In genomic region chr19:48493718-48494515, GRCh38 we compare ENCODE assay signal across 8 cellular contexts. TPM values are rescaled to one million over a fixed set of nuclear protein-coding genes. Genes with fewer than 3 reads are reported as not detected.
A peak's percentile ranks its signal among the peaks of the same experiment; 100 is the strongest.
DNase-seq lines count a peak whose midpoint lies in the region; ATAC-seq, FAIRE-seq and TF ChIP-seq lines count a peak whose summit lies in the region.

No MANE protein-coding gene starts in this region.

- H3K36me3 Mint-ChIP-seq in activated CD4-positive, alpha-beta T cell treated with anti-CD3 and anti-CD28 coated beads, Interleukin-2, amount 10 ng/mL, durations not matched to agents 7 days and 5 days (ENCODE audit: low read depth), result peaks cover 4% of the 10 kb centered on the region
- no peaks in the 10 kb centered on the region for H3K36me3 Mint-ChIP-seq in activated naive CD8-positive, alpha-beta T cell treated with anti-CD3 and anti-CD28 coated beads, Interleukin-2, amount 50 U/mL, for 24 hours (ENCODE audit: low read depth)

- H3K4me3 Mint-ChIP-seq in activated CD4-positive, alpha-beta T cell treated with anti-CD3 and anti-CD28 coated beads, Interleukin-2, amount 10 ng/mL, durations not matched to agents 7 days and 5 days, result peak overlapping the region; percentile 67
- H3K4me3 Mint-ChIP-seq in activated naive CD8-positive, alpha-beta T cell treated with anti-CD3 and anti-CD28 coated beads, Interleukin-2, amount 50 U/mL, for 24 hours, result peak overlapping the region; percentile 55

- POLR2A ChIA-PET in activated CD4-positive, alpha-beta T cell treated with anti-CD3 and anti-CD28 coated beads, Interleukin-2, amount 10 ng/mL, durations not matched to agents 7 days and 5 days (lab: Charles Lee), result interaction anchor here (0.6 kb wide), 2 partner anchors 113 to 125 kb away, joined by 4 to 5 read pairs; partner anchors contain the start of genes RPL18 and SPHK2

- H3K27me3 ChIP-seq in tibial nerve, result peaks cover 0 to 55% of the 10 kb centered on the region in 2 donors

- TF ChIP-seq CTCF in kidney (IDR thresholded peaks at IDR 0.05; ENCODE audit: borderline replicate concordance, extremely low read depth, insufficient read depth) (no peak), tibial nerve (IDR thresholded peaks at IDR 0.05) (no peak)

- no peak for FAIRE-seq in kidney (lab: Jason Lieb, UNC)

- H3K27me3 Mint-ChIP-seq in activated CD4-positive, alpha-beta T cell treated with anti-CD3 and anti-CD28 coated beads, Interleukin-2, amount 10 ng/mL, durations not matched to agents 7 days and 5 days, result peaks cover 55% of the 10 kb centered on the region
- peaks cover 44% of the 10 kb centered on the region for H3K27me3 Mint-ChIP-seq in activated naive CD8-positive, alpha-beta T cell treated with anti-CD3 and anti-CD28 coated beads, Interleukin-2, amount 50 U/mL, for 24 hours

- no peaks in the 10 kb centered on the region for H3K9me3 Mint-ChIP-seq in activated CD4-positive, alpha-beta T cell treated with anti-CD3 and anti-CD28 coated beads, Interleukin-2, amount 10 ng/mL, durations not matched to agents 7 days and 5 days
- no peaks in the 10 kb centered on the region for H3K9me3 Mint-ChIP-seq in activated naive CD8-positive, alpha-beta T cell treated with anti-CD3 and anti-CD28 coated beads, Interleukin-2, amount 50 U/mL, for 24 hours

- CTCF ChIA-PET in activated CD4-positive, alpha-beta T cell treated with anti-CD3 and anti-CD28 coated beads, Interleukin-2, amount 10 ng/mL, durations not matched to agents 7 days and 5 days (lab: Charles Lee), result interaction anchor here (0.6 to 2.3 kb wide), 6 partner anchors 10 to 115 kb away, joined by 3 to 15 read pairs (median 3); no protein-coding TSS in a partner anchor

- no peak for DNase-seq in activated CD4-positive, alpha-beta T cell treated with anti-CD3 and anti-CD28 coated beads, Interleukin-2, amount 10 ng/mL, durations not matched to agents 7 days and 5 days
- DNase-seq in activated CD4-positive, alpha-beta T cell treated with anti-CD3 and anti-CD28 coated beads, Interleukin-2, amount 50 U/mL, for 1 hour, result no peak
- no peak for DNase-seq in activated naive CD8-positive, alpha-beta T cell treated with anti-CD3 and anti-CD28 coated beads, Interleukin-2, amount 50 U/mL, for 24 hours
- DNase-seq in kidney (peak; percentile 85), tibial nerve (ENCODE audit: low spot score in 2 of 2) (no peak), DMS 273 treated with DMSO at 0.1 percent for 48 hours (lab: John Stamatoyannopoulos, UW) (no peak), head of caudate nucleus (no peak)

- H3K9me3 ChIP-seq in kidney (ENCODE audit: control insufficient read depth in 1 of 2, low read length in 2 of 2), result no peaks in the 10 kb centered on the region
- no peaks in the 10 kb centered on the region for H3K9me3 ChIP-seq in tibial nerve

- peak overlapping the region; percentile 34 to 73 for H3K9ac ChIP-seq in kidney (ENCODE audit: low read length in 2 of 2)

- peak overlapping the region in 1 of 2 donors; percentile 63 for H3K27ac ChIP-seq in kidney (ENCODE audit: low read depth in 2 of 2, low read length in 2 of 2)
- H3K27ac ChIP-seq in tibial nerve, result peak overlapping the region in 3 of 4 donors; percentile 45 to 84 (median 60)

- TF ChIP-seq POLR2A in tibial nerve (IDR thresholded peaks at IDR 0.05), result no peak

- peaks cover 46% of the 10 kb centered on the region for H3K4me1 Mint-ChIP-seq in activated CD4-positive, alpha-beta T cell treated with anti-CD3 and anti-CD28 coated beads, Interleukin-2, amount 10 ng/mL, durations not matched to agents 7 days and 5 days
- H3K4me1 Mint-ChIP-seq in activated naive CD8-positive, alpha-beta T cell treated with anti-CD3 and anti-CD28 coated beads, Interleukin-2, amount 50 U/mL, for 24 hours, result peaks cover 42% of the 10 kb centered on the region

- no peak for TF ChIP-seq EP300 in tibial nerve (IDR thresholded peaks at IDR 0.05)

- 12 to 31% methylated on average over 14 to 61 of the region's 74 CpGs for WGBS in tibial nerve, 2 donors

- intact Hi-C loops in kidney (cut with DNase I) (no loop called here), head of caudate nucleus (cut with DNase I) (loop anchor here (5.0 kb wide), 1 partner anchor 88 kb away; no protein-coding TSS in a partner anchor)

- peak overlapping the region; percentile 71 for H3K27ac Mint-ChIP-seq in activated CD4-positive, alpha-beta T cell treated with anti-CD3 and anti-CD28 coated beads, Interleukin-2, amount 10 ng/mL, durations not matched to agents 7 days and 5 days
- H3K27ac Mint-ChIP-seq in activated naive CD8-positive, alpha-beta T cell treated with anti-CD3 and anti-CD28 coated beads, Interleukin-2, amount 50 U/mL, for 24 hours, result no peak overlapping the region

- H3K36me3 ChIP-seq in kidney (ENCODE audit: control insufficient read depth in 1 of 2, insufficient read depth in 2 of 2, low read length in 2 of 2) (no peaks in the 10 kb centered on the region), tibial nerve (no peaks in the 10 kb centered on the region)

- H3K4me1 ChIP-seq in kidney (ENCODE audit: control insufficient read depth in 1 of 2, insufficient read depth in 1 of 2, low read depth in 1 of 2, low read length in 2 of 2), result peaks cover 0 to 7% of the 10 kb centered on the region in 2 donors
- peaks cover 0 to 49% (median 21%) of the 10 kb centered on the region in 4 donors for H3K4me1 ChIP-seq in tibial nerve

- H3K4me3 ChIP-seq in kidney (ENCODE audit: low read length in 2 of 2) (peak overlapping the region; percentile 18 to 53), tibial nerve (peak overlapping the region; percentile 37 to 60 (median 39))

- ATAC-seq in activated naive CD8-positive, alpha-beta T cell treated with anti-CD3 and anti-CD28 coated beads, Interleukin-2, amount 50 U/mL, for 24 hours, result peak; percentile 3
- ATAC-seq in HG03457 (IDR thresholded peaks at IDR 0.05; ENCODE audit: unreplicated experiment), result no peak

RNA-seq across cellular contexts. Expression of gene LMTK3, which starts 17.7 kb away (rescaled TPM):
- 1 to 10 TPM; 3.7 to 5.1 TPM for total RNA-seq in activated CD4-positive, alpha-beta T cell treated with anti-CD3 and anti-CD28 coated beads, Interleukin-2, amount 10 ng/mL, durations not matched to agents 7 days and 5 days
- total RNA-seq in kidney (8.4 TPM), tibial nerve (1 to 10 TPM in 1 of 4 donors, under 1 TPM in 2, not detected in 1; under 0.01 to 1.8 (median 0.59) TPM)
- 4.2 TPM for polyA plus RNA-seq in kidney (ENCODE audit: insufficient read depth, low read depth, low replicate concordance)

RNA-seq across cellular contexts. Expression of gene CYTH2, which starts 24.7 kb away (rescaled TPM):
- 10 to 100 TPM; 43.2 to 50.7 TPM for total RNA-seq in activated CD4-positive, alpha-beta T cell treated with anti-CD3 and anti-CD28 coated beads, Interleukin-2, amount 10 ng/mL, durations not matched to agents 7 days and 5 days
- 96.1 TPM for total RNA-seq in kidney
- 51.0 TPM for polyA plus RNA-seq in kidney (ENCODE audit: insufficient read depth, low read depth, low replicate concordance)
- 100 to 1,000 TPM in 1 of 4 donors, 10 to 100 TPM in 3; 56.7 to 114 (median 65.1) TPM for total RNA-seq in tibial nerve

RNA-seq across cellular contexts. Expression of gene KCNJ14, which starts 38.5 kb away (rescaled TPM):
- 1 to 10 TPM in 1 of 2 experiments, under 1 TPM in 1; 0.87 to 1.0 TPM for total RNA-seq in activated CD4-positive, alpha-beta T cell treated with anti-CD3 and anti-CD28 coated beads, Interleukin-2, amount 10 ng/mL, durations not matched to agents 7 days and 5 days
- 1.0 TPM for total RNA-seq in kidney
- polyA plus RNA-seq in kidney (ENCODE audit: insufficient read depth, low read depth, low replicate concordance), result 0.28 TPM
- 1 to 10 TPM in 2 of 4 donors, under 1 TPM in 2; 0.44 to 4.1 (median 1.5) TPM for total RNA-seq in tibial nerve

RNA-seq across cellular contexts. Expression of gene GRWD1, which starts 48.1 kb away (rescaled TPM):
- total RNA-seq in activated CD4-positive, alpha-beta T cell treated with anti-CD3 and anti-CD28 coated beads, Interleukin-2, amount 10 ng/mL, durations not matched to agents 7 days and 5 days, result 10 to 100 TPM; 31.0 to 35.2 TPM
- total RNA-seq in kidney (34.0 TPM), tibial nerve (10 to 100 TPM; 15.1 to 33.1 (median 29.7) TPM)
- 19.0 TPM for polyA plus RNA-seq in kidney (ENCODE audit: insufficient read depth, low read depth, low replicate concordance)

RNA-seq across cellular contexts. Expression of gene SULT2B1, which starts 58.1 kb away (rescaled TPM):
- total RNA-seq in activated CD4-positive, alpha-beta T cell treated with anti-CD3 and anti-CD28 coated beads, Interleukin-2, amount 10 ng/mL, durations not matched to agents 7 days and 5 days, result under 1 TPM; 0.21 to 0.30 TPM
- total RNA-seq in kidney (2.3 TPM), tibial nerve (not detected)
- 2.3 TPM for polyA plus RNA-seq in kidney (ENCODE audit: insufficient read depth, low read depth, low replicate concordance)
